Comparison of ENCODE assay signal across 8 cellular contexts in genomic region chr7:26187380-26188290, GRCh38. TPM values are rescaled to one million over a fixed set of nuclear protein-coding genes. Genes with fewer than 3 reads are reported as not detected.
DNase-seq lines count a peak whose midpoint lies in the region; TF ChIP-seq lines count a peak whose summit lies in the region.

No MANE protein-coding gene starts in this region.

- H3K9me3 ChIP-seq in OCI-LY1 (ENCODE audit: low read length) = no peaks in the 10 kb centered on the region
- H3K9me3 ChIP-seq in ectodermal cell (ENCODE audit: control insufficient read depth, low read length) = no peaks in the 10 kb centered on the region
- H3K9me3 ChIP-seq in transverse colon = no peaks in the 10 kb centered on the region
- no peaks in the 10 kb centered on the region for H3K9me3 ChIP-seq in adrenal gland (replicated peaks in 1 of 3)

- peaks cover 72% of the 10 kb centered on the region for H3K36me3 ChIP-seq in OCI-LY1 (ENCODE audit: insufficient read depth, low read length)
- H3K36me3 ChIP-seq in ectodermal cell (ENCODE audit: control insufficient read depth, insufficient read depth, low read length) = peaks cover 39% of the 10 kb centered on the region
- H3K36me3 ChIP-seq in transverse colon = peaks cover 0 to 43% (median 18%) of the 10 kb centered on the region in 4 donors
- H3K36me3 ChIP-seq in adrenal gland (replicated peaks in 1 of 2) = peaks cover 0 to 50% of the 10 kb centered on the region in 2 donors

- CTCF ChIA-PET in activated naive CD4-positive, alpha-beta T cell treated with anti-CD3 and anti-CD28 coated beads for 36 hours (lab: Charles Lee) = interaction anchor here (0.7 to 3.4 kb wide), 10 partner anchors 10 to 295 kb away, joined by 3 to 35 read pairs (median 8); partner anchors contain the start of gene NFE2L3

- H3K27me3 Mint-ChIP-seq in activated naive CD4-positive, alpha-beta T cell treated with anti-CD3 and anti-CD28 coated beads for 36 hours (ENCODE audit: low read depth) = no peaks in the 10 kb centered on the region

- no peaks in the 10 kb centered on the region for H3K9me2 ChIP-seq in OCI-LY1 (ENCODE audit: low read depth, low read length)

- peaks cover 61% of the 10 kb centered on the region for H3K36me3 Mint-ChIP-seq in activated naive CD4-positive, alpha-beta T cell treated with anti-CD3 and anti-CD28 coated beads for 36 hours (ENCODE audit: low read depth)

- H3K27ac ChIP-seq in OCI-LY1 (ENCODE audit: low read depth, low read length, poor library complexity, severe bottlenecking) = peak overlapping the region; percentile 65
- peak overlapping the region; percentile 51 for H3K27ac ChIP-seq in ectodermal cell (ENCODE audit: insufficient read depth, low read depth, low read length, poor library complexity, severe bottlenecking)
- no peak overlapping the region for H3K27ac ChIP-seq in transverse colon
- H3K27ac ChIP-seq in adrenal gland = peak overlapping the region in 1 of 5 donors; percentile 38

- H2AFZ ChIP-seq in OCI-LY1 (ENCODE audit: low read length) = no peak overlapping the region

- TF ChIP-seq CTCF in OCI-LY1 (IDR thresholded peaks at IDR 0.05; ENCODE audit: low read length) (no peak), transverse colon (IDR thresholded peaks at IDR 0.05) (no peak), adrenal gland (IDR thresholded peaks at IDR 0.05) (no peak)

- in situ Hi-C loops in transverse colon (cut with MboI; ENCODE audit: low pct_ligation_motif_present in 1 of 4, low pct_unique_long_range_greater_than_20kb in 1 of 4, low sequenced_read_pairs in 3 of 4) = loop anchor here in 2 of 4 donors (25.0 kb wide), 1 partner anchor 975 kb away; the partner anchor contains the start of genes HOXA10 (in 2 of the 2), HOXA3 (in 2 of the 2), HOXA7 (in 2 of the 2) and HOXA9 (in 2 of the 2)

- TF ChIP-seq POLR2A in transverse colon (IDR thresholded peaks at IDR 0.05) (peak; percentile 23), adrenal gland (IDR thresholded peaks at IDR 0.05) (no peak)

- peak overlapping the region; percentile 85 for H3K27ac Mint-ChIP-seq in activated naive CD4-positive, alpha-beta T cell treated with anti-CD3 and anti-CD28 coated beads for 36 hours

- no peaks in the 10 kb centered on the region; the same call in 1 of the 2 replicates for H3K79me2 ChIP-seq in OCI-LY1 (ENCODE audit: insufficient read depth, low read length)

- WGBS in ectodermal cell, 2 experiments = 90 to 93% methylated on average over 12 to 13 of the region's 13 CpGs
- 68 to 78% methylated on average over 8 to 13 of the region's 13 CpGs for WGBS in transverse colon (ENCODE audit: low coverage in 1 of 2), 2 donors
- WGBS in adrenal gland, 4 donors = 81 to 87% (median 84%) methylated on average over 13 of the region's 13 CpGs

- no peak overlapping the region for H3K9ac ChIP-seq in OCI-LY1 (ENCODE audit: low read length)

- peaks cover 86% of the 10 kb centered on the region for H3F3A ChIP-seq in OCI-LY1 (ENCODE audit: insufficient read depth, low read length)

- H3K4me3 ChIP-seq in OCI-LY1 (ENCODE audit: low read depth, low read length, poor library complexity, severe bottlenecking) (no peak overlapping the region), ectodermal cell (ENCODE audit: insufficient read depth, low read depth, low read length) (no peak overlapping the region), transverse colon (no peak overlapping the region), adrenal gland (no peak overlapping the region)

- H3K9me3 Mint-ChIP-seq in activated naive CD4-positive, alpha-beta T cell treated with anti-CD3 and anti-CD28 coated beads for 36 hours = no peaks in the 10 kb centered on the region

- H3K27me3 ChIP-seq in OCI-LY1 (ENCODE audit: insufficient read depth, low read length) (no peaks in the 10 kb centered on the region), ectodermal cell (ENCODE audit: control insufficient read depth, insufficient read depth, low read length, poor library complexity, severe bottlenecking) (no peaks in the 10 kb centered on the region), transverse colon (no peaks in the 10 kb centered on the region), adrenal gland (no peaks in the 10 kb centered on the region)

- intact Hi-C loops in activated naive CD4-positive, alpha-beta T cell treated with anti-CD3 and anti-CD28 coated beads for 36 hours (cut with micrococcal nuclease) = loop anchor here (1.0 to 5.0 kb wide), 5 partner anchors 10 to 295 kb away; no protein-coding TSS in a partner anchor
- intact Hi-C loops in transverse colon (cut with DNase I; ENCODE audit: low total_unique reads) = no loop called here
- intact Hi-C loops in adrenal gland (cut with DNase I) = no loop called here

- peaks cover 75% of the 10 kb centered on the region for H3K4me1 Mint-ChIP-seq in activated naive CD4-positive, alpha-beta T cell treated with anti-CD3 and anti-CD28 coated beads for 36 hours (ENCODE audit: low read depth)

- no peaks in the 10 kb centered on the region; the same call in 1 of the 2 replicates for H4K20me1 ChIP-seq in OCI-LY1 (ENCODE audit: insufficient read depth, low read length)

- H3K4me1 ChIP-seq in OCI-LY1 (ENCODE audit: insufficient read depth, low read length, severe bottlenecking) = peaks cover 42% of the 10 kb centered on the region
- no peaks in the 10 kb centered on the region for H3K4me1 ChIP-seq in ectodermal cell (ENCODE audit: control insufficient read depth, insufficient read depth, low read length)
- H3K4me1 ChIP-seq in transverse colon = peaks cover 3 to 17% (median 7%) of the 10 kb centered on the region in 4 donors
- H3K4me1 ChIP-seq in adrenal gland (replicated peaks in 1 of 2) = peaks cover 0 to 37% of the 10 kb centered on the region in 2 donors

- TF ChIP-seq EP300 in transverse colon (IDR thresholded peaks at IDR 0.05; ENCODE audit: low read depth) = no peak

- no peak overlapping the region for H3K4me2 ChIP-seq in OCI-LY1 (ENCODE audit: low read length)

- H3K4me3 Mint-ChIP-seq in activated naive CD4-positive, alpha-beta T cell treated with anti-CD3 and anti-CD28 coated beads for 36 hours = no peak overlapping the region

- DNase-seq in activated naive CD4-positive, alpha-beta T cell treated with anti-CD3 and anti-CD28 coated beads for 36 hours = peak; percentile 47
- DNase-seq in activated naive CD4-positive, alpha-beta T cell treated with anti-CD3 and anti-CD28 coated beads, Interleukin-2, amount 50 U/mL, for 16 hours = no peak
- DNase-seq in transverse colon (no peak), adrenal gland (no peak), amniotic stem cell (lab: John Stamatoyannopoulos, UW) (no peak), NCI-H774 (lab: John Stamatoyannopoulos, UW) (no peak)

RNA-seq across cellular contexts. Expression of gene HNRNPA2B1, which starts 12.9 kb away (rescaled TPM):
- 100 to 1,000 TPM; 925 to 950 TPM for total RNA-seq in activated naive CD4-positive, alpha-beta T cell treated with anti-CD3 and anti-CD28 coated beads for 36 hours
- 1,829 TPM for polyA plus RNA-seq in ectodermal cell (2013, experiment 1 of 4)
- polyA plus RNA-seq in ectodermal cell (2013, experiment 2 of 4) = 1,781 TPM
- polyA plus RNA-seq in ectodermal cell (2013, experiment 3 of 4) = 1,089 TPM
- polyA plus RNA-seq in ectodermal cell (2013, experiment 4 of 4) = 1,208 TPM
- total RNA-seq in transverse colon (100 to 1,000 TPM; 123 to 362 (median 208) TPM), adrenal gland (100 to 1,000 TPM in 7 of 8 donors, 10 to 100 TPM in 1; 98.1 to 413 (median 267) TPM)
- 1,000 to 10,000 TPM in 2 of 3 donors, 100 to 1,000 TPM in 1; 987 to 1,201 (median 1,150) TPM for polyA plus RNA-seq in adrenal gland

RNA-seq across cellular contexts. Expression of gene CBX3, which starts 13.9 kb away (rescaled TPM):
- 100 to 1,000 TPM; 260 to 273 TPM for total RNA-seq in activated naive CD4-positive, alpha-beta T cell treated with anti-CD3 and anti-CD28 coated beads for 36 hours
- 236 TPM for polyA plus RNA-seq in ectodermal cell (2013, experiment 1 of 4)
- polyA plus RNA-seq in ectodermal cell (2013, experiment 2 of 4) = 246 TPM
- polyA plus RNA-seq in ectodermal cell (2013, experiment 3 of 4) = 214 TPM
- polyA plus RNA-seq in ectodermal cell (2013, experiment 4 of 4) = 223 TPM
- total RNA-seq in transverse colon = 100 to 1,000 TPM in 1 of 4 donors, 10 to 100 TPM in 3; 48.2 to 107 (median 60.3) TPM
- 100 to 1,000 TPM in 4 of 8 donors, 10 to 100 TPM in 4; 35.2 to 164 (median 87.8) TPM for total RNA-seq in adrenal gland
- polyA plus RNA-seq in adrenal gland = 100 to 1,000 TPM in 1 of 3 donors, 10 to 100 TPM in 2; 67.4 to 203 (median 74.1) TPM

RNA-seq across cellular contexts. Expression of gene NFE2L3, which starts 35.6 kb away (rescaled TPM):
- total RNA-seq in activated naive CD4-positive, alpha-beta T cell treated with anti-CD3 and anti-CD28 coated beads for 36 hours = 10 to 100 TPM; 12.5 to 12.9 TPM
- 7.0 TPM for polyA plus RNA-seq in ectodermal cell (2013, experiment 1 of 4)
- polyA plus RNA-seq in ectodermal cell (2013, experiment 2 of 4) = 5.7 TPM
- polyA plus RNA-seq in ectodermal cell (2013, experiment 3 of 4) = 5.4 TPM
- 6.2 TPM for polyA plus RNA-seq in ectodermal cell (2013, experiment 4 of 4)
- 10 to 100 TPM in 1 of 4 donors, 1 to 10 TPM in 3; 1.4 to 11.4 (median 6.6) TPM for total RNA-seq in transverse colon
- 1 to 10 TPM in 4 of 8 donors, under 1 TPM in 4; 0.16 to 4.0 (median 0.96) TPM for total RNA-seq in adrenal gland
- polyA plus RNA-seq in adrenal gland = under 1 TPM; 0.48 to 0.77 (median 0.60) TPM

Comparison
In these comparisons a context has a peak if more than half of its experiments do, and no peak if none do; other contexts are left out.
1. H3K27ac ChIP-seq: peak in OCI-LY1 (single experiment) and ectodermal cell (single experiment); none in transverse colon (0 of 4).